ENCODE assay signal across 10 cellular contexts in genomic region chr15:92011611-92012367, GRCh38.
DNase-seq lines count a peak whose midpoint lies in the region; ATAC-seq, FAIRE-seq and TF ChIP-seq lines count a peak whose summit lies in the region.
"Had no signal": no experiment of that assay in that cellular context is flagged by ENCODE, and none has a peak within 500 bp of the region (broad histone marks: within the 10 kb centered on the region; RNA-seq: fewer than 3 reads in every experiment).

No MANE protein-coding gene starts in this region.

- intact Hi-C loops in HepG2 (cut with micrococcal nuclease; ENCODE audit: unreplicated experiment) = no loop called here
- intact Hi-C loops in aorta (cut with DNase I) = no loop called here

- TF ChIP-seq EP300 in HepG2 (IDR thresholded peaks at IDR 0.05; ENCODE audit: low read depth in 2 of 2, low read length in 2 of 2) = no peak
- TF ChIP-seq EP300 in HepG2 (CRISPR knock-in tag; IDR thresholded peaks at IDR 0.05; ENCODE audit: borderline replicate concordance) = no peak

- H3K4me1 ChIP-seq in liver (ENCODE audit: control insufficient read depth in 4 of 4, insufficient read depth in 4 of 4, low read length in 3 of 4) (no peaks in the 10 kb centered on the region), HepG2 (ENCODE audit: insufficient read depth, low read length) (no peaks in the 10 kb centered on the region), aorta (ENCODE audit: control insufficient read depth in 1 of 2, insufficient read depth in 2 of 2, low read length in 2 of 2) (peaks cover 6 to 16% of the 10 kb centered on the region in 2 donors)

- in situ Hi-C loops in HepG2 (cut with HindIII; ENCODE audit: extremely low pct_ligation_motif_present, low pct_unique_long_range_greater_than_20kb) = no loop called here

- TF ChIP-seq POLR2A in HepG2 (IDR thresholded peaks at IDR 0.05; ENCODE audit: insufficient read depth in 1 of 2, low read depth in 2 of 2, low read length in 2 of 2) = no peak

- no peak overlapping the region for H3K4me3 ChIP-seq in liver (ENCODE audit: low read depth in 1 of 3, low read length in 3 of 3)
- H3K4me3 ChIP-seq in HepG2 (replicated peaks in 1 of 3; ENCODE audit: insufficient read depth in 1 of 3, low read depth in 2 of 3, low read length in 3 of 3) = no peak overlapping the region
- H3K4me3 ChIP-seq in aorta (ENCODE audit: low read length in 2 of 2) = no peak overlapping the region

- TF ChIP-seq CTCF in liver (IDR thresholded peaks at IDR 0.05; ENCODE audit: low read depth, low read length, missing input control) = no peak
- TF ChIP-seq CTCF in HepG2 (CRISPR knock-in tag; IDR thresholded peaks at IDR 0.05) = no peak
- no peak for TF ChIP-seq CTCF in D721Med (IDR thresholded peaks at IDR 0.05; ENCODE audit: insufficient read depth, missing control alignments)

- peak overlapping the region; percentile 62 for H3K27ac Mint-ChIP-seq in activated T-helper 17 cell treated with anti-CD3 and anti-CD28 coated beads, Interleukin-2, amount 50 U/mL, for 72 hours
- H3K27ac Mint-ChIP-seq: memory B cell had no signal

- H3K9ac ChIP-seq in liver (ENCODE audit: low read depth in 1 of 2, low read length in 2 of 2) (no peak overlapping the region), HepG2 (ENCODE audit: insufficient read depth, low read depth, low read length) (no peak overlapping the region)

- H3K27ac ChIP-seq in liver (ENCODE audit: low read depth in 1 of 2, low read length in 2 of 2) (peak overlapping the region; percentile 5 to 8), HepG2 (ENCODE audit: extremely low read length, insufficient read depth, low read length) (no peak overlapping the region), aorta (ENCODE audit: low read depth in 1 of 2, low read length in 2 of 2) (peak overlapping the region; percentile 72 to 93)

- CTCF ChIA-PET in HepG2 (lab: Yijun Ruan, JAX; ENCODE audit: low intra/inter-chr PET ratio, low total read pairs) = no interaction called here

- H3K4me3 Mint-ChIP-seq in activated T-helper 17 cell treated with anti-CD3 and anti-CD28 coated beads, Interleukin-2, amount 50 U/mL, for 72 hours = peak overlapping the region; percentile 71
- H3K4me3 Mint-ChIP-seq: memory B cell had no signal

- no peaks in the 10 kb centered on the region for H3K36me3 Mint-ChIP-seq in activated T-helper 17 cell treated with anti-CD3 and anti-CD28 coated beads, Interleukin-2, amount 50 U/mL, for 72 hours (ENCODE audit: low read depth)
- H3K36me3 Mint-ChIP-seq: memory B cell had no signal

- no TSS peak for BruUV-seq in HepG2 (replicated peaks; lab: Mats Ljungman, UMichigan)

- H2AFZ ChIP-seq in HepG2 (ENCODE audit: low read length) = no peak overlapping the region

- 70% methylated on average over 14 of the region's 14 CpGs for WGBS in liver
- WGBS in HepG2 (ENCODE audit: low lambda C conversion rate) = 9% methylated on average over 14 of the region's 14 CpGs
- WGBS in aorta, 2 donors = 25 to 39% methylated on average over 14 of the region's 14 CpGs

- no peaks in the 10 kb centered on the region for H4K20me1 ChIP-seq in HepG2 (ENCODE audit: insufficient read depth, low read length)

- DNase-seq in HepG2 (ENCODE audit: low spot score) (no peak), iris pigment epithelial cell (ENCODE audit: low read depth) (peak; percentile 3), aorta (peak; percentile 74 to 83), hepatic stellate cell (ENCODE audit: low spot score) (no peak), D721Med (ENCODE audit: insufficient read length, low spot score) (no peak)
- DNase-seq: trophoblast cell had no signal

- H3K79me2 ChIP-seq in HepG2 (ENCODE audit: insufficient read depth, low read length) = no peaks in the 10 kb centered on the region

- H3K27me3 ChIP-seq in liver (ENCODE audit: control insufficient read depth in 4 of 4, insufficient read depth in 4 of 4, low read length in 3 of 4) (peaks cover 0 to 3% (median 0%) of the 10 kb centered on the region in 4 donors), HepG2 (ENCODE audit: control insufficient read depth in 1 of 2, insufficient read depth in 2 of 2, low read length in 2 of 2) (peaks cover 1 to 16% of the 10 kb centered on the region in 2 experiments; a peak in 3 of 5 replicates), aorta (ENCODE audit: control insufficient read depth in 1 of 2, insufficient read depth in 2 of 2, low read length in 1 of 2) (no peaks in the 10 kb centered on the region)

- POLR2A ChIA-PET in HepG2 (lab: Yijun Ruan, JAX) = no interaction called here

- ATAC-seq in HepG2 (no peak), aorta (ENCODE audit: low FRiP score) (peak; percentile 51), GM21576 (IDR thresholded peaks at IDR 0.05; ENCODE audit: unreplicated experiment) (no peak)
- ATAC-seq in activated T-helper 17 cell treated with anti-CD3 and anti-CD28 coated beads, Interleukin-2, amount 50 U/mL, for 72 hours (replicated peaks) = peak; percentile 54

- no peaks in the 10 kb centered on the region for H3K9me3 Mint-ChIP-seq in activated T-helper 17 cell treated with anti-CD3 and anti-CD28 coated beads, Interleukin-2, amount 50 U/mL, for 72 hours

- FAIRE-seq in HepG2 (lab: Jason Lieb, UNC) = no peak
- no peak for FAIRE-seq in D721Med (lab: Jason Lieb, UNC)

- H3K36me3 ChIP-seq in liver (ENCODE audit: control insufficient read depth in 4 of 4, insufficient read depth in 3 of 4, low read depth in 1 of 4, low read length in 3 of 4) = no peaks in the 10 kb centered on the region
- H3K36me3 ChIP-seq in HepG2 (replicated peaks in 1 of 2; ENCODE audit: control insufficient read depth in 1 of 2, insufficient read depth in 2 of 2, low read length in 2 of 2) = no peaks in the 10 kb centered on the region
- no peaks in the 10 kb centered on the region for H3K36me3 ChIP-seq in aorta (ENCODE audit: control insufficient read depth in 1 of 2, insufficient read depth in 2 of 2, low read length in 1 of 2)

- H3K4me2 ChIP-seq in HepG2 (ENCODE audit: low read depth, low read length) = no peak overlapping the region

- H3K27me3 Mint-ChIP-seq in activated T-helper 17 cell treated with anti-CD3 and anti-CD28 coated beads, Interleukin-2, amount 50 U/mL, for 72 hours = no peaks in the 10 kb centered on the region

- H3K9me3 ChIP-seq in liver (ENCODE audit: control insufficient read depth in 4 of 4, low read length in 3 of 4) (no peaks in the 10 kb centered on the region), HepG2 (ENCODE audit: low read length) (no peaks in the 10 kb centered on the region), aorta (ENCODE audit: control insufficient read depth, low read length) (no peaks in the 10 kb centered on the region)

- TF ChIP-seq RAD21 in liver (IDR thresholded peaks at IDR 0.05) = no peak
- TF ChIP-seq RAD21 in HepG2 (CRISPR knock-in tag; IDR thresholded peaks at IDR 0.05) = no peak

- H3K4me1 Mint-ChIP-seq in activated T-helper 17 cell treated with anti-CD3 and anti-CD28 coated beads, Interleukin-2, amount 50 U/mL, for 72 hours = peaks cover 60% of the 10 kb centered on the region

TF ChIP-seq in liver, 16 proteins besides CTCF, POLR2A, EP300 and RAD21 (continues in another document):
- TF ChIP-seq YY1 (IDR thresholded peaks at IDR 0.05) (no peak), GABPA (IDR thresholded peaks at IDR 0.05 in 1 of 2, conservative IDR thresholded peaks at IDR 0.05 in 1 of 2) (no peak), FOXA2 (IDR thresholded peaks at IDR 0.05) (no peak), HNF4A (conservative IDR thresholded peaks at IDR 0.05) (no peak), SP1 (IDR thresholded peaks at IDR 0.05) (no peak)
- TF ChIP-seq, protein P1, sequence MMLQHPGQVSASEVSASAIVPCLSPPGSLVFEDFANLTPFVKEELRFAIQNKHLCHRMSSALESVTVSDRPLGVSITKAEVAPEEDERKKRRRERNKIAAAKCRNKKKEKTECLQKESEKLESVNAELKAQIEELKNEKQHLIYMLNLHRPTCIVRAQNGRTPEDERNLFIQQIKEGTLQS (IDR thresholded peaks at IDR 0.05) = no peak

TF ChIP-seq in HepG2, 621 proteins besides CTCF, POLR2A, EP300 and RAD21 (continues in another document):
- TF ChIP-seq FOXP1 (IDR thresholded peaks at IDR 0.05) = no peak
- TF ChIP-seq FOXP1 (CRISPR knock-in tag; IDR thresholded peaks at IDR 0.05) = no peak
- no peak for TF ChIP-seq SPEN (CRISPR knock-in tag; IDR thresholded peaks at IDR 0.05; ENCODE audit: low read depth)
- TF ChIP-seq USF2 (IDR thresholded peaks at IDR 0.05; ENCODE audit: low read depth, low read length) = no peak
- no peak for TF ChIP-seq USF2 (CRISPR knock-in tag; IDR thresholded peaks at IDR 0.05; ENCODE audit: borderline replicate concordance)
- TF ChIP-seq ZNF496 (CRISPR knock-in tag; IDR thresholded peaks at IDR 0.05; ENCODE audit: insufficient replicate concordance) = no peak
- no peak for TF ChIP-seq HDAC6 (IDR thresholded peaks at IDR 0.05; ENCODE audit: low read depth, low read length)
- TF ChIP-seq ZNF350 (CRISPR knock-in tag; IDR thresholded peaks at IDR 0.05; ENCODE audit: borderline replicate concordance, low read depth) = no peak
- no peak for TF ChIP-seq ZSCAN22 (CRISPR knock-in tag; IDR thresholded peaks at IDR 0.05)

Comparison
In these comparisons a context has a peak if more than half of its experiments do, and no peak if none do; other contexts are left out.
1. ATAC-seq: peak in activated T-helper 17 cell treated with anti-CD3 and anti-CD28 coated beads, Interleukin-2, amount 50 U/mL, for 72 hours (single experiment) and aorta (single experiment); none in HepG2 (single experiment) and GM21576 (single experiment).
2. DNase-seq: peak in iris pigment epithelial cell (single experiment) and aorta (2 of 2); none in HepG2 (single experiment), hepatic stellate cell (single experiment) and D721Med (single experiment).